8 cellular contexts compared by ENCODE assay signal in the genomic region with DNA sequence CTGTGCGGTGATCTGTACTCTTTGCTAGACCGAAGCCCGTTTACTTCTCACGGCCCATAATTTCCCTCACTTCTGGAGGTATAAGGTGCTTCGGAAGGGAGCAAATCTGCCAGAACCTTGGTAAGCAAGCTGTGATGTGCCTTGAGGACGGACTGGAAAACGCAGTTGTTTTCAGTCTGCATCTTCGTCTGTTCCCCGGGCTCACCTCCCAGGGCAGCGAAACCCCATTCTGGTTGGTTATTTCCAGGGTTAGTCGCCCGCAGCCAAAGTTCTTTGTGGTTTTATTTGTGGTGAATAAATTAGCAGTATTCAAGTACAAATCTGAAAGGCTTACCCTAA. TPM values are rescaled to one million over a fixed set of nuclear protein-coding genes. Genes with fewer than 3 reads are reported as not detected.
DNase-seq lines count a peak whose midpoint lies in the region; ATAC-seq and TF ChIP-seq lines count a peak whose summit lies in the region.

No MANE protein-coding gene starts in this region.

- TF ChIP-seq EP300 in gastroesophageal sphincter (IDR thresholded peaks at IDR 0.05): no peak

- intact Hi-C loops in activated CD4-positive, alpha-beta memory T cell treated with anti-CD3 and anti-CD28 coated beads for 36 hours (cut with micrococcal nuclease): loop anchor here (1.0 to 5.0 kb wide), 5 partner anchors 25 to 446 kb away; partner anchors contain the start of genes C15orf40 and RPS17

- no peak for TF ChIP-seq CTCF in AG04450 (IDR thresholded peaks at IDR 0.05; ENCODE audit: low read depth, low read length)
- no peak for TF ChIP-seq CTCF in gastroesophageal sphincter (IDR thresholded peaks at IDR 0.05)

- H3K27ac ChIP-seq in AG04450 (ENCODE audit: low read depth, low read length): peak overlapping the region; percentile 57
- H3K27ac ChIP-seq in gastroesophageal sphincter: peak overlapping the region; percentile 13 to 80 (median 78)

- TF ChIP-seq POLR2A in gastroesophageal sphincter (IDR thresholded peaks at IDR 0.05): no peak

- CTCF ChIA-PET in AG04450 (lab: Charles Lee): interaction anchor here (1.0 to 3.2 kb wide), 4 partner anchors 14 to 262 kb away, joined by 3 to 18 read pairs (median 4); partner anchors contain the start of gene C15orf40
- CTCF ChIA-PET in activated CD4-positive, alpha-beta memory T cell treated with anti-CD3 and anti-CD28 coated beads for 36 hours (lab: Charles Lee): interaction anchor here (1.0 to 3.3 kb wide), 9 partner anchors 13 to 455 kb away, joined by 3 to 18 read pairs (median 4); partner anchors contain the start of gene C15orf40

- POLR2A ChIA-PET in AG04450 (lab: Yijun Ruan, JAX): interaction anchor here (1.0 to 1.8 kb wide), 4 partner anchors 176 to 446 kb away, joined by 3 to 9 read pairs (median 5); partner anchors contain the start of genes RPS17 and WHAMM
- POLR2A ChIA-PET in activated CD4-positive, alpha-beta memory T cell treated with anti-CD3 and anti-CD28 coated beads for 36 hours (lab: Charles Lee): interaction anchor here (0.5 to 1.9 kb wide), 10 partner anchors 23 to 654 kb away, joined by 3 to 9 read pairs (median 4); partner anchors contain the start of genes BTBD1, RPS17 and WHAMM

- peaks cover 3 to 26% (median 10%) of the 10 kb centered on the region in 3 donors for H3K4me1 ChIP-seq in gastroesophageal sphincter

- peak overlapping the region; percentile 98 for H3K4me3 Mint-ChIP-seq in activated CD4-positive, alpha-beta memory T cell treated with anti-CD3 and anti-CD28 coated beads for 36 hours

- no peaks in the 10 kb centered on the region for H3K27me3 Mint-ChIP-seq in activated CD4-positive, alpha-beta memory T cell treated with anti-CD3 and anti-CD28 coated beads for 36 hours

- DNase-seq in AG04450 (ENCODE audit: low read depth, low spot score) (no peak), renal cortical epithelial cell (ENCODE audit: low read depth) (peak; percentile 32), inferior parietal cortex (ENCODE audit: extremely low spot score) (no peak), NCI-H128 (lab: John Stamatoyannopoulos, UW; ENCODE audit: unreplicated experiment) (no peak)
- peak; percentile 43 for DNase-seq in activated CD4-positive, alpha-beta memory T cell treated with anti-CD3 and anti-CD28 coated beads for 36 hours

- H3K36me3 ChIP-seq in gastroesophageal sphincter: peaks cover 0 to 29% of the 10 kb centered on the region in 2 donors

- H3K27me3 ChIP-seq in AG04450 (ENCODE audit: control insufficient read depth, insufficient read depth, low read length) (no peaks in the 10 kb centered on the region), gastroesophageal sphincter (no peaks in the 10 kb centered on the region)

- H3K9me3 Mint-ChIP-seq in activated CD4-positive, alpha-beta memory T cell treated with anti-CD3 and anti-CD28 coated beads for 36 hours: no peaks in the 10 kb centered on the region

- 2% methylated on average over 7 of the region's 12 CpGs; no CpG with 5 or more reads in 1 of the 2 donors for WGBS in gastroesophageal sphincter (ENCODE audit: low coverage in 1 of 2), 2 donors

- peak overlapping the region; percentile 96 for H3K4me3 ChIP-seq in AG04450 (ENCODE audit: low read depth, low read length)
- H3K4me3 ChIP-seq in gastroesophageal sphincter: peak overlapping the region; percentile 82 to 97

- peaks cover 18% of the 10 kb centered on the region for H3K4me1 Mint-ChIP-seq in activated CD4-positive, alpha-beta memory T cell treated with anti-CD3 and anti-CD28 coated beads for 36 hours (ENCODE audit: low read depth)

- H3K27ac Mint-ChIP-seq in activated CD4-positive, alpha-beta memory T cell treated with anti-CD3 and anti-CD28 coated beads for 36 hours: peak overlapping the region; percentile 96

- H3K9me3 ChIP-seq in AG04450 (ENCODE audit: control insufficient read depth, insufficient read depth, low read length) (no peaks in the 10 kb centered on the region; the same call in 1 of the 2 replicates), gastroesophageal sphincter (no peaks in the 10 kb centered on the region)

- peaks cover 19% of the 10 kb centered on the region for H3K36me3 Mint-ChIP-seq in activated CD4-positive, alpha-beta memory T cell treated with anti-CD3 and anti-CD28 coated beads for 36 hours

- ATAC-seq in GM19025 (IDR thresholded peaks at IDR 0.05; ENCODE audit: low read depth, unreplicated experiment): peak; percentile 8
- peak; percentile 6 for ATAC-seq in HG03378 (IDR thresholded peaks at IDR 0.05; ENCODE audit: unreplicated experiment)
- no peak for ATAC-seq in gastroesophageal sphincter

RNA-seq across cellular contexts. Expression of gene RAMAC, which starts 0.4 kb away (rescaled TPM):
- polyA plus RNA-seq in AG04450 (2011; rRNA removed): 29.4 and 37.4 TPM in 2 replicates
- polyA minus RNA-seq in AG04450 (2011; rRNA and poly(A)+ RNA removed): 12.0 and 17.4 TPM in 2 replicates
- 10 to 100 TPM; 19.0 to 20.2 TPM for total RNA-seq in activated CD4-positive, alpha-beta memory T cell treated with anti-CD3 and anti-CD28 coated beads for 36 hours
- total RNA-seq in gastroesophageal sphincter: 10 to 100 TPM; 15.9 to 29.1 (median 19.7) TPM
- 41.9 and 79.2 TPM in 2 replicates for total RNA-seq in renal cortical epithelial cell

RNA-seq across cellular contexts. Expression of gene C15orf40, which starts 25.0 kb away (rescaled TPM):
- polyA plus RNA-seq in AG04450 (2011; rRNA removed): 16.7 and 17.3 TPM in 2 replicates
- polyA minus RNA-seq in AG04450 (2011; rRNA and poly(A)+ RNA removed): 9.3 and 10.4 TPM in 2 replicates
- total RNA-seq in activated CD4-positive, alpha-beta memory T cell treated with anti-CD3 and anti-CD28 coated beads for 36 hours: 10 to 100 TPM; 21.8 to 26.3 TPM
- total RNA-seq in gastroesophageal sphincter: 10 to 100 TPM in 2 of 4 donors, 1 to 10 TPM in 2; 6.9 to 20.5 (median 9.4) TPM
- total RNA-seq in renal cortical epithelial cell: 3.5 and 5.8 TPM in 2 replicates

RNA-seq across cellular contexts. Expression of gene HOMER2, which starts 33.9 kb away (rescaled TPM):
- 0.61 and 1.1 TPM in 2 replicates for polyA plus RNA-seq in AG04450 (2011; rRNA removed)
- 3.2 and 3.6 TPM in 2 replicates for polyA minus RNA-seq in AG04450 (2011; rRNA and poly(A)+ RNA removed)
- 1 to 10 TPM; 6.5 to 7.9 TPM for total RNA-seq in activated CD4-positive, alpha-beta memory T cell treated with anti-CD3 and anti-CD28 coated beads for 36 hours
- 10 to 100 TPM; 12.0 to 26.8 (median 17.7) TPM for total RNA-seq in gastroesophageal sphincter
- total RNA-seq in renal cortical epithelial cell: 56.6 and 58.9 TPM in 2 replicates

Comparison
In these comparisons a context has a peak if more than half of its experiments do, and no peak if none do; other contexts are left out.
1. DNase-seq: peak in activated CD4-positive, alpha-beta memory T cell treated with anti-CD3 and anti-CD28 coated beads for 36 hours (single experiment) and renal cortical epithelial cell (single experiment); none in AG04450 (single experiment), inferior parietal cortex (single experiment) and NCI-H128 (single experiment).